8 cellular contexts compared by ENCODE assay signal in genomic region chr13:39039033-39039432, GRCh38. TPM values are rescaled to one million over a fixed set of nuclear protein-coding genes. Genes with fewer than 3 reads are reported as not detected.
DNase-seq lines count a peak whose midpoint lies in the region; ATAC-seq and TF ChIP-seq lines count a peak whose summit lies in the region.

No MANE protein-coding gene starts in this region.

- no peaks in the 10 kb centered on the region for H3K27me3 Mint-ChIP-seq in activated CD4-positive, alpha-beta T cell treated with anti-CD3 and anti-CD28 coated beads for 36 hours

- intact Hi-C loops in activated CD4-positive, alpha-beta T cell treated with anti-CD3 and anti-CD28 coated beads for 36 hours (cut with DNase I, micrococcal nuclease): loop anchor here (2.0 to 10.0 kb wide), 5 partner anchors 58 to 1736 kb away; partner anchors contain the start of genes LHFPL6 (in 2 of the 2), COG6 (in 1 of the 2) and MRPS31 (in 1 of the 2)

- H3K4me3 Mint-ChIP-seq in activated CD4-positive, alpha-beta T cell treated with anti-CD3 and anti-CD28 coated beads for 36 hours: peak overlapping the region; percentile 98

- peak overlapping the region; percentile 72 for H3K4me3 ChIP-seq in WI38 (ENCODE audit: low read depth, low read length)
- H3K4me3 ChIP-seq in iPS DF 6.9 (ENCODE audit: low read length): peak overlapping the region; percentile 55; the same call in 1 of the 2 replicates
- H3K4me3 ChIP-seq in suprapubic skin: peak overlapping the region; percentile 83

- POLR2A ChIA-PET in activated CD4-positive, alpha-beta T cell treated with anti-CD3 and anti-CD28 coated beads for 36 hours (lab: Charles Lee): interaction anchor here (2.1 kb wide), 1 partner anchor 57 kb away, joined by 7 read pairs; no protein-coding TSS in a partner anchor

- no peak for TF ChIP-seq EP300 in suprapubic skin (IDR thresholded peaks at IDR 0.05)

- peak overlapping the region; percentile 97 for H3K27ac Mint-ChIP-seq in activated CD4-positive, alpha-beta T cell treated with anti-CD3 and anti-CD28 coated beads for 36 hours

- peaks cover 14% of the 10 kb centered on the region for H3K36me3 Mint-ChIP-seq in activated CD4-positive, alpha-beta T cell treated with anti-CD3 and anti-CD28 coated beads for 36 hours (ENCODE audit: low read depth)

- CTCF ChIA-PET in activated CD4-positive, alpha-beta T cell treated with anti-CD3 and anti-CD28 coated beads for 36 hours (lab: Charles Lee): interaction anchor here (0.8 to 1.1 kb wide), 2 partner anchors 12 to 173 kb away, joined by 3 to 4 read pairs; no protein-coding TSS in a partner anchor

- H3K9me3 ChIP-seq in iPS DF 6.9 (ENCODE audit: control insufficient read depth, insufficient read depth, low read length) (no peaks in the 10 kb centered on the region), suprapubic skin (no peaks in the 10 kb centered on the region)

- TF ChIP-seq POLR2A in suprapubic skin (IDR thresholded peaks at IDR 0.05): no peak

- no peak for DNase-seq in activated CD4-positive, alpha-beta T cell treated with anti-CD3 and anti-CD28 coated beads for 36 hours
- DNase-seq in activated CD4-positive, alpha-beta T cell treated with anti-CD3 and anti-CD28 coated beads for 48 hours: no peak
- DNase-seq in iPS DF 6.9 (ENCODE audit: low read depth, low spot score) (no peak), suprapubic skin (ENCODE audit: low spot score in 2 of 2) (no peak), NCI-H524 treated with DMSO at 0.1 percent for 48 hours (lab: John Stamatoyannopoulos, UW) (no peak), OCI-M2 (lab: John Stamatoyannopoulos, UW; ENCODE audit: unreplicated experiment) (no peak), NCI-H128 (lab: John Stamatoyannopoulos, UW; ENCODE audit: unreplicated experiment) (no peak)

- H3K27me3 ChIP-seq in iPS DF 6.9 (ENCODE audit: control insufficient read depth, insufficient read depth, low read length): no peaks in the 10 kb centered on the region
- no peaks in the 10 kb centered on the region for H3K27me3 ChIP-seq in suprapubic skin

- H3K27ac ChIP-seq in iPS DF 6.9 (ENCODE audit: low read length) (no peak overlapping the region), suprapubic skin (peak overlapping the region; percentile 82)

- peaks cover 37% of the 10 kb centered on the region for H3K4me1 Mint-ChIP-seq in activated CD4-positive, alpha-beta T cell treated with anti-CD3 and anti-CD28 coated beads for 36 hours

- H3K36me3 ChIP-seq in iPS DF 6.9 (ENCODE audit: control insufficient read depth, insufficient read depth, low read length) (no peaks in the 10 kb centered on the region), suprapubic skin (no peaks in the 10 kb centered on the region)

- no peaks in the 10 kb centered on the region; the same call in 1 of the 2 replicates for H3K4me1 ChIP-seq in iPS DF 6.9 (ENCODE audit: control insufficient read depth, insufficient read depth, low read length)
- peaks cover 49% of the 10 kb centered on the region for H3K4me1 ChIP-seq in suprapubic skin

- no peaks in the 10 kb centered on the region for H3K9me3 Mint-ChIP-seq in activated CD4-positive, alpha-beta T cell treated with anti-CD3 and anti-CD28 coated beads for 36 hours (ENCODE audit: low read depth)

- WGBS in iPS DF 6.9 (ENCODE audit: insufficient coverage, insufficient read length): 100% methylated on average over 2 of the region's 7 CpGs
- 16% methylated on average over 7 of the region's 7 CpGs for WGBS in suprapubic skin

- no peak for TF ChIP-seq CTCF in WI38 (IDR thresholded peaks at IDR 0.05; ENCODE audit: low read depth, low read length)
- no peak for TF ChIP-seq CTCF in suprapubic skin (IDR thresholded peaks at IDR 0.05)

- ATAC-seq in activated CD4-positive, alpha-beta T cell treated with anti-CD3 and anti-CD28 coated beads for 36 hours: no peak

RNA-seq across cellular contexts. Expression of gene NHLRC3, which starts 0.8 kb away (rescaled TPM):
- 10 to 100 TPM in 1 of 2 experiments, 1 to 10 TPM in 1; 9.0 to 12.3 TPM for total RNA-seq in activated CD4-positive, alpha-beta T cell treated with anti-CD3 and anti-CD28 coated beads for 36 hours
- 10 to 100 TPM in 2 of 4 donors, 1 to 10 TPM in 2; 5.9 to 24.5 (median 11.1) TPM for total RNA-seq in suprapubic skin

RNA-seq across cellular contexts. Expression of gene PROSER1, which starts 1.1 kb away (rescaled TPM):
- 10 to 100 TPM; 64.8 to 75.4 TPM for total RNA-seq in activated CD4-positive, alpha-beta T cell treated with anti-CD3 and anti-CD28 coated beads for 36 hours
- total RNA-seq in suprapubic skin: 10 to 100 TPM; 18.3 to 85.9 (median 28.2) TPM

RNA-seq across cellular contexts. Expression of gene STOML3, which starts 48.4 kb away (rescaled TPM):
- not detected for total RNA-seq in activated CD4-positive, alpha-beta T cell treated with anti-CD3 and anti-CD28 coated beads for 36 hours
- total RNA-seq in suprapubic skin: not detected
